ENCODE assay signal across 2 cellular contexts in the genomic region with DNA sequence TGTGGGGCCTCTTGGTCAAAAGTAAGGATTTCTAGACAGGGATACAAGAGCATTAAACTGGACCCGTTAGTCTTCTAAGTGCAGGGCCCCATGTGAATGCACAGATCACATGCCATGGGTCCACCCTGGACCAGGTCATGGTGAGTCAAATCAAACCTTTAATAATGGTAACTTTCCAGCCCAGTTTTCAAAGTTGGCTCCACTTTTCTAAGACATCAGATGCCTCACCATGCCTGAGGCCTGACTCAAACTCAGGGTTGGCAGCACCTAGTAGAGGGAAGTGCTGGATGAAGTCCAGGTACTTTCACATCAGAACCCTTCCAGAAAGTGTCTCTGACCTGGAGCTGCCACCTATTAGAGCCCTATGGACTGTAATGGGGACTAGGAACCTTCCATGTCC.
TF ChIP-seq lines count a peak whose summit lies in the region.

No MANE protein-coding gene starts in this region.

TF ChIP-seq in SK-N-SH, 30 proteins besides CTCF, POLR2A, EP300 and RAD21:
- TF ChIP-seq FOSL2 (IDR thresholded peaks at IDR 0.05; ENCODE audit: borderline replicate concordance, low read depth): 0 out of 2 replicates have a peak, but pooled peaks have one; percentile 10
- no peak for TF ChIP-seq MXI1 (IDR thresholded peaks at IDR 0.05; ENCODE audit: low read depth, low read length)
- no peak for TF ChIP-seq GATA2 (CRISPR knock-in tag; IDR thresholded peaks at IDR 0.05)
- TF ChIP-seq NFIC (IDR thresholded peaks at IDR 0.05; ENCODE audit: borderline replicate concordance): peak; percentile 23; the same call in 1 of the 2 replicates
TF ChIP-seq in SK-N-SH: peak in this region for 2.

TF ChIP-seq in SK-N-SH treated with all-trans-retinoic acid at 6 μM for 48 hours, 23 proteins besides CTCF, POLR2A, EP300 and RAD21 (continued from another document):
- no peak for TF ChIP-seq CREB5 (CRISPR knock-in tag; IDR thresholded peaks at IDR 0.05; ENCODE audit: low read depth)
